ENCODE assay signal across 9 cellular contexts in the genomic region with DNA sequence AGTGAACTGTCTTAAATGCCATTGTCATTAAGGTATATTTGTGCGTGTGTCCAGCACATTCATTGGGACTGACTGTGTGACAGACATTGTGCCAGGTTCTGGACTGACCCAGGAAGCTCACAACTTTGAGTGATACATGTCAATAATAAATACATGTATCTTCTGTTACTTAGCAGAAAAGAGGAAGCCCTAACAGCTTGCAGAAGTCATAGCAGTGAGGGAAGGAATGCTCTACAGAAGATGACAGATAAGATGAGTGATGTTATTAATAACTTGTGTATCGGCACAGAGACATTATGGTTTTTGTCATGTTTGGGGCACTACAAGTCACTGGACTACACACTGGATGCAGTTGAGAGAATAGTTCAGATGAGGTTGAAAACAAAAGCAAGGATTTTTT. TPM values are rescaled to one million over a fixed set of nuclear protein-coding genes. Genes with fewer than 3 reads are reported as not detected.
DNase-seq lines count a peak whose midpoint lies in the region; ATAC-seq, FAIRE-seq and TF ChIP-seq lines count a peak whose summit lies in the region.
"Had no signal": no experiment of that assay in that cellular context is flagged by ENCODE, and none has a peak within 500 bp of the region (broad histone marks: within the 10 kb centered on the region; RNA-seq: fewer than 3 reads in every experiment).

No MANE protein-coding gene starts in this region.

- no peak overlapping the region for H3K27ac ChIP-seq in DND-41 (ENCODE audit: low read length)
- peak overlapping the region in 2 of 4 donors; percentile 94 to 98 for H3K27ac ChIP-seq in transverse colon
- H3K27ac ChIP-seq in pancreas = no peak overlapping the region

- H3K36me3 ChIP-seq in DND-41 (ENCODE audit: insufficient read depth, low read length) = peaks cover 48% of the 10 kb centered on the region
- peaks cover 0 to 10% (median 0%) of the 10 kb centered on the region in 4 donors for H3K36me3 ChIP-seq in transverse colon
- no peaks in the 10 kb centered on the region for H3K36me3 ChIP-seq in pancreas

- TF ChIP-seq EP300 in transverse colon (IDR thresholded peaks at IDR 0.05; ENCODE audit: low read depth) = no peak

- H3K36me3 Mint-ChIP-seq in activated B cell treated with CpG ODN at 0.5 μM for 24 hours (ENCODE audit: low read depth) = peaks cover 44% of the 10 kb centered on the region
- H3K36me3 Mint-ChIP-seq in natural killer cell treated with Interleukin-12 subunit alpha and Interleukin-12 subunit beta and Interleukin-15 and Interleukin-18, amount 100 ng/mL, for 72 hours = peaks cover 19% of the 10 kb centered on the region

- 89 to 96% methylated on average over 2 of the region's 2 CpGs for WGBS in transverse colon (ENCODE audit: low coverage in 1 of 2), 2 donors
- 86 to 90% methylated on average over 2 of the region's 2 CpGs for WGBS in pancreas, 2 donors

- H3K9me3 Mint-ChIP-seq in activated B cell treated with CpG ODN at 0.5 μM for 24 hours = no peaks in the 10 kb centered on the region
- no peaks in the 10 kb centered on the region for H3K9me3 Mint-ChIP-seq in natural killer cell treated with Interleukin-12 subunit alpha and Interleukin-12 subunit beta and Interleukin-15 and Interleukin-18, amount 100 ng/mL, for 72 hours

- H3K4me3 Mint-ChIP-seq in activated B cell treated with CpG ODN at 0.5 μM for 24 hours = peak overlapping the region; percentile 24
- peak overlapping the region; percentile 88 for H3K4me3 Mint-ChIP-seq in natural killer cell treated with Interleukin-12 subunit alpha and Interleukin-12 subunit beta and Interleukin-15 and Interleukin-18, amount 100 ng/mL, for 72 hours

- H3K4me2 ChIP-seq in DND-41 (ENCODE audit: insufficient read depth, low read length) = peak overlapping the region; percentile 74

- peaks cover 97% of the 10 kb centered on the region for H3K79me2 ChIP-seq in DND-41 (ENCODE audit: insufficient read depth, low read length)

- ATAC-seq in DND-41 (ENCODE audit: insufficient read depth, low read depth) = no peak
- ATAC-seq in activated B cell treated with CpG ODN at 0.5 μM for 24 hours (ENCODE audit: low read depth) = no peak
- ATAC-seq in natural killer cell treated with Interleukin-12 subunit alpha and Interleukin-12 subunit beta and Interleukin-15 and Interleukin-18, amount 100 ng/mL, for 72 hours = no peak
- ATAC-seq in pancreas = no peak

- no peak overlapping the region for H3K9ac ChIP-seq in DND-41 (ENCODE audit: low read depth, low read length)

- no peak overlapping the region for H3K4me3 ChIP-seq in DND-41 (ENCODE audit: low read depth in 1 of 2, low read length in 2 of 2)
- no peak overlapping the region for H3K4me3 ChIP-seq in transverse colon
- no peak overlapping the region for H3K4me3 ChIP-seq in pancreas

- no peak for FAIRE-seq in pancreas (lab: Jason Lieb, UNC)

- intact Hi-C loops in activated B cell treated with CpG ODN at 0.5 μM for 24 hours (cut with micrococcal nuclease) = no loop called here
- intact Hi-C loops in transverse colon (cut with DNase I; ENCODE audit: low total_unique reads) = loop anchor here (10.0 kb wide), 1 partner anchor 845 kb away; no protein-coding TSS in a partner anchor
- intact Hi-C loops in pancreas (cut with DNase I) = no loop called here

- peaks cover 44% of the 10 kb centered on the region for H3K4me1 Mint-ChIP-seq in activated B cell treated with CpG ODN at 0.5 μM for 24 hours
- H3K4me1 Mint-ChIP-seq in natural killer cell treated with Interleukin-12 subunit alpha and Interleukin-12 subunit beta and Interleukin-15 and Interleukin-18, amount 100 ng/mL, for 72 hours (ENCODE audit: low read depth in 2 of 2) = peaks cover 32 to 46% of the 10 kb centered on the region in 2 donors

- in situ Hi-C loops in KBM-7 (cut with MboI; ENCODE audit: low pct_unique_long_range_greater_than_20kb, low sequenced_read_pairs) = no loop called here
- in situ Hi-C loops in transverse colon (cut with MboI; ENCODE audit: low pct_ligation_motif_present in 1 of 4, low pct_unique_long_range_greater_than_20kb in 1 of 4, low sequenced_read_pairs in 3 of 4) = no loop called here

- CTCF ChIA-PET in activated B cell treated with CpG ODN at 0.5 μM for 24 hours (lab: Charles Lee) = no interaction called here

- no peak overlapping the region for H2AFZ ChIP-seq in DND-41 (ENCODE audit: low read depth, low read length)

- H3K27me3 Mint-ChIP-seq in activated B cell treated with CpG ODN at 0.5 μM for 24 hours = no peaks in the 10 kb centered on the region
- no peaks in the 10 kb centered on the region for H3K27me3 Mint-ChIP-seq in natural killer cell treated with Interleukin-12 subunit alpha and Interleukin-12 subunit beta and Interleukin-15 and Interleukin-18, amount 100 ng/mL, for 72 hours

- POLR2A ChIA-PET in activated B cell treated with CpG ODN at 0.5 μM for 24 hours (lab: Charles Lee) = interaction anchor here (2.0 to 3.5 kb wide), 2 partner anchors 14 to 861 kb away, joined by 16 to 53 read pairs; partner anchors contain the start of genes LRRC40 and ZRANB2

- peaks cover 35% of the 10 kb centered on the region for H4K20me1 ChIP-seq in DND-41 (ENCODE audit: insufficient read depth, low read length)

- H3K27me3 ChIP-seq in DND-41 (ENCODE audit: insufficient read depth, low read length, poor library complexity) (no peaks in the 10 kb centered on the region), transverse colon (no peaks in the 10 kb centered on the region), pancreas (no peaks in the 10 kb centered on the region)

- TF ChIP-seq CTCF in DND-41 (IDR thresholded peaks at IDR 0.05; ENCODE audit: borderline replicate concordance, extremely low read depth, low read length, poor library complexity, severe bottlenecking) (no peak), activated B cell treated with CpG ODN at 0.5 μM for 24 hours (IDR thresholded peaks at IDR 0.05) (no peak), transverse colon (IDR thresholded peaks at IDR 0.05) (no peak), pancreas (IDR thresholded peaks at IDR 0.05) (no peak)

- TF ChIP-seq POLR2A in transverse colon (IDR thresholded peaks at IDR 0.05) = no peak

- H3K9me3 ChIP-seq in DND-41 (ENCODE audit: insufficient read depth, low read length, severe bottlenecking) (no peaks in the 10 kb centered on the region), transverse colon (no peaks in the 10 kb centered on the region), pancreas (no peaks in the 10 kb centered on the region)

- H3K4me1 ChIP-seq in DND-41 (ENCODE audit: insufficient read depth, low read length) (peaks cover 40% of the 10 kb centered on the region), transverse colon (peaks cover 14 to 39% (median 26%) of the 10 kb centered on the region in 4 donors), pancreas (peaks cover 13 to 31% (median 28%) of the 10 kb centered on the region in 3 donors)

- DNase-seq in DND-41 (no peak), KBM-7 (peak; percentile 68), activated B cell treated with CpG ODN at 0.5 μM for 24 hours (no peak), globus pallidus (ENCODE audit: low spot score) (no peak), transverse colon (no peak), pancreas (no peak)
- no peak for DNase-seq in natural killer cell treated with Interleukin-12 subunit alpha and Interleukin-12 subunit beta and Interleukin-15 and Interleukin-18, amount 100 ng/mL, for 72 hours (ENCODE audit: low spot score)
- DNase-seq: EL, NCI-H526 treated with DMSO at 0.1 percent for 48 hours had no signal

- peak overlapping the region; percentile 50 for H3K27ac Mint-ChIP-seq in activated B cell treated with CpG ODN at 0.5 μM for 24 hours
- peak overlapping the region; percentile 90 to 97 for H3K27ac Mint-ChIP-seq in natural killer cell treated with Interleukin-12 subunit alpha and Interleukin-12 subunit beta and Interleukin-15 and Interleukin-18, amount 100 ng/mL, for 72 hours

RNA-seq across cellular contexts. Expression of gene SRSF11, which starts 1.2 kb away (rescaled TPM):
- total RNA-seq in activated B cell treated with CpG ODN at 0.5 μM for 24 hours (182 and 231 TPM in 2 replicates), transverse colon (100 to 1,000 TPM; 103 to 573 (median 189) TPM), pancreas (10 to 100 TPM; 35.4 to 81.8 (median 68.1) TPM)
- total RNA-seq in natural killer cell treated with Interleukin-12 subunit alpha and Interleukin-12 subunit beta and Interleukin-15 and Interleukin-18, amount 100 ng/mL, for 72 hours = 100 to 1,000 TPM; 165 to 218 TPM
- 100 to 1,000 TPM; 145 to 252 TPM for polyA plus RNA-seq in pancreas

RNA-seq across cellular contexts. Expression of gene LRRC40, which starts 14.6 kb away (rescaled TPM):
- total RNA-seq in activated B cell treated with CpG ODN at 0.5 μM for 24 hours (15.8 and 16.7 TPM in 2 replicates), transverse colon (10 to 100 TPM in 3 of 4 donors, under 1 TPM in 1; 0.37 to 14.1 (median 12.2) TPM), pancreas (1 to 10 TPM; 2.8 to 5.6 (median 3.8) TPM)
- 10 to 100 TPM; 18.2 to 20.4 TPM for total RNA-seq in natural killer cell treated with Interleukin-12 subunit alpha and Interleukin-12 subunit beta and Interleukin-15 and Interleukin-18, amount 100 ng/mL, for 72 hours
- 1 to 10 TPM; 3.3 to 5.7 TPM for polyA plus RNA-seq in pancreas
